Comparison of ENCODE assay signal across 15 cellular contexts in genomic region chr5:386432-387341, GRCh38. TPM values are rescaled to one million over a fixed set of nuclear protein-coding genes. Genes with fewer than 3 reads are reported as not detected.
DNase-seq lines count a peak whose midpoint lies in the region; ATAC-seq and TF ChIP-seq lines count a peak whose summit lies in the region.
"Had no signal": no experiment of that assay in that cellular context is flagged by ENCODE, and none has a peak within 500 bp of the region (broad histone marks: within the 10 kb centered on the region; RNA-seq: fewer than 3 reads in every experiment).

No MANE protein-coding gene starts in this region.

- WGBS in IMR-90 (ENCODE audit: extremely low coverage in 2 of 2, insufficient read length in 1 of 2), 2 experiments, result 74% methylated on average over 9 of the region's 18 CpGs; no CpG with 5 or more reads in 1 of the 2 experiments

- H3K4me2 ChIP-seq in IMR-90 (ENCODE audit: low read depth, low read length), result no peak overlapping the region

- no peak overlapping the region for H2AK9ac ChIP-seq in IMR-90 (replicated peaks; ENCODE audit: low read depth, low read length, poor library complexity)

- peaks cover 8% of the 10 kb centered on the region for H3K36me3 Mint-ChIP-seq in neural crest cell (ENCODE audit: low read depth)

- ATAC-seq in IMR-90 (ENCODE audit: low read depth), result peak; percentile 75
- ATAC-seq in HG02642 (IDR thresholded peaks at IDR 0.05; ENCODE audit: poor library complexity, unreplicated experiment), result no peak
- ATAC-seq in HG03571 (IDR thresholded peaks at IDR 0.05; ENCODE audit: unreplicated experiment), result no peak
- no peak for ATAC-seq in GM21360 (IDR thresholded peaks at IDR 0.05; ENCODE audit: unreplicated experiment)
- ATAC-seq in GM18873 (IDR thresholded peaks at IDR 0.05; ENCODE audit: low FRiP score, unreplicated experiment), result no peak
- ATAC-seq: natural killer cell had no signal

- H2BK120ac ChIP-seq in IMR-90 (ENCODE audit: low read depth, low read length), result peak overlapping the region; percentile 54

- TF ChIP-seq RAD21 in IMR-90 (IDR thresholded peaks at IDR 0.05; ENCODE audit: low read length), result no peak

- peaks cover 9% of the 10 kb centered on the region for H3K27me3 Mint-ChIP-seq in neural crest cell (ENCODE audit: low read depth)

- H2BK20ac ChIP-seq in IMR-90 (ENCODE audit: low read depth, low read length), result peak overlapping the region; percentile 75

- peak overlapping the region; percentile 22; the same call in 1 of the 2 replicates for H3K9ac ChIP-seq in IMR-90 (ENCODE audit: low read depth, low read length)

- H3K9me3 ChIP-seq in IMR-90 (ENCODE audit: control insufficient read depth, insufficient read depth, low read length), result peaks cover 2% of the 10 kb centered on the region

- H3K18ac ChIP-seq in IMR-90 (ENCODE audit: low read depth, low read length), result peak overlapping the region; percentile 47

- H3K4me1 Mint-ChIP-seq in neural crest cell, result peaks cover 9% of the 10 kb centered on the region

- CTCF ChIA-PET in IMR-90 (lab: Yijun Ruan, JAX), result no interaction called here

- no peak for TF ChIP-seq CTCF in IMR-90 (conservative IDR thresholded peaks at IDR 0.05; ENCODE audit: low read depth, low read length)
- TF ChIP-seq CTCF in choroid plexus epithelial cell (conservative IDR thresholded peaks at IDR 0.05; ENCODE audit: low read depth, low read length), result no peak
- TF ChIP-seq CTCF in neural crest cell (conservative IDR thresholded peaks at IDR 0.05), result no peak

- H3K4ac ChIP-seq in IMR-90 (ENCODE audit: low read depth, low read length), result peak overlapping the region; percentile 51

- H3K9me3 Mint-ChIP-seq in neural crest cell, result peaks cover 10% of the 10 kb centered on the region

- no peak overlapping the region for H3K4me3 Mint-ChIP-seq in neural crest cell
- H3K4me3 Mint-ChIP-seq: activated T-helper 1 cell treated with anti-CD3 and anti-CD28 coated beads, Interleukin-12 subunit alpha, Interleukin-12 subunit beta, Interleukin-2, Interleukin-4 antibody, amounts not matched to agents 30 ng/mL and 10 ng/mL and 1 ng/mL, durations not matched to agents 14 hours and 24 hours and 36 hours; brain; natural killer cell had no signal

- peaks cover 40% of the 10 kb centered on the region for H3K36me3 ChIP-seq in IMR-90 (ENCODE audit: control insufficient read depth, insufficient read depth, low read length)

- peak overlapping the region in 1 of 2 experiments; percentile 65; a peak in 3 of 4 replicates for H4K8ac ChIP-seq in IMR-90 (ENCODE audit: low read depth in 2 of 2, low read length in 2 of 2)

- peaks cover 11% of the 10 kb centered on the region for H3K9me1 ChIP-seq in IMR-90 (ENCODE audit: insufficient read depth, low read length)

- H3K4me3 ChIP-seq in IMR-90 (ENCODE audit: insufficient read depth, low read depth, low read length), result no peak overlapping the region
- H3K4me3 ChIP-seq in choroid plexus epithelial cell (ENCODE audit: low read depth, low read length), result no peak overlapping the region

- dilution Hi-C loops in IMR-90 (cut with HindIII; ENCODE audit: low sequenced_read_pairs, unreplicated experiment), result no loop called here

- H3K27ac Mint-ChIP-seq in neural crest cell (ENCODE audit: unreplicated experiment), result peak overlapping the region; percentile 28
- H3K27ac Mint-ChIP-seq: activated T-helper 1 cell treated with anti-CD3 and anti-CD28 coated beads, Interleukin-12 subunit alpha, Interleukin-12 subunit beta, Interleukin-2, Interleukin-4 antibody, amounts not matched to agents 30 ng/mL and 10 ng/mL and 1 ng/mL, durations not matched to agents 14 hours and 24 hours and 36 hours; brain; natural killer cell had no signal

- BruUV-seq in IMR-90 (replicated peaks; lab: Mats Ljungman, UMichigan), result no TSS peak

- H2BK15ac ChIP-seq in IMR-90 (ENCODE audit: low read depth, low read length), result 0 out of 3 replicates have a peak overlapping the region, but pooled peaks have one; percentile 14

- POLR2A ChIA-PET in IMR-90 (lab: Charles Lee; ENCODE audit: unreplicated experiment), result no interaction called here

- TF ChIP-seq POLR2A in IMR-90 (IDR thresholded peaks at IDR 0.05; ENCODE audit: low read depth, low read length), result no peak

- H3K56ac ChIP-seq in IMR-90 (ENCODE audit: extremely low read depth, insufficient read depth, low read length), result peak overlapping the region; percentile 16; the same call in 1 of the 2 replicates

- peaks cover 21 to 64% of the 10 kb centered on the region in 2 experiments; a peak in 3 of 4 replicates for H3K79me1 ChIP-seq in IMR-90 (ENCODE audit: low read depth in 1 of 2, low read length in 2 of 2)

- in situ Hi-C loops in IMR-90 (cut with MboI; ENCODE audit: low sequenced_read_pairs), result no loop called here

- DNase-seq in DMS79 treated with DMSO at 0.1 percent for 48 hours (lab: John Stamatoyannopoulos, UW) (peak; percentile 22), IMR-90 (peak; percentile 76), choroid plexus epithelial cell (ENCODE audit: low read depth) (peak; percentile 44), neural crest cell (ENCODE audit: low read depth, low spot score) (no peak)
- DNase-seq: erythroblast; natural killer cell; NCI-H1417; OCI-M1; stimulated activated CD4-positive, alpha-beta T cell treated with anti-CD3 and anti-CD28 coated beads, Interleukin-12 subunit alpha, Interleukin-12 subunit beta, amount 100 ng/mL, for 4 hours had no signal

- H3K27ac ChIP-seq in IMR-90 (ENCODE audit: insufficient read depth, low read length), result peak overlapping the region; percentile 24; the same call in 1 of the 2 replicates

- H4K91ac ChIP-seq in IMR-90 (ENCODE audit: insufficient read depth, low read depth, low read length), result peak overlapping the region; percentile 37

- intact Hi-C loops in IMR-90 (cut with micrococcal nuclease), result no loop called here

- H4K20me1 ChIP-seq in IMR-90 (ENCODE audit: insufficient read depth, low read length), result no peaks in the 10 kb centered on the region; the same call in 1 of the 2 replicates

- H2AFZ ChIP-seq in IMR-90 (replicated peaks; ENCODE audit: low read length, poor library complexity), result no peak overlapping the region

- peak overlapping the region; percentile 61; the same call in 1 of the 2 replicates for H3K14ac ChIP-seq in IMR-90 (replicated peaks; ENCODE audit: low read depth, low read length)

- H3K4me1 ChIP-seq in IMR-90 (ENCODE audit: control insufficient read depth, insufficient read depth, low read length), result peaks cover 7% of the 10 kb centered on the region

- peak overlapping the region; percentile 36; the same call in 1 of the 2 replicates for H3K23ac ChIP-seq in IMR-90 (ENCODE audit: low read depth, low read length)

- peak overlapping the region; percentile 79 for H2BK5ac ChIP-seq in IMR-90 (ENCODE audit: low read depth, low read length, poor library complexity, severe bottlenecking)

- H3K27me3 ChIP-seq in IMR-90 (ENCODE audit: control insufficient read depth, insufficient read depth, low read length), result no peaks in the 10 kb centered on the region

- H4K5ac ChIP-seq in IMR-90 (ENCODE audit: low read depth, low read length), result peak overlapping the region; percentile 59

- peak overlapping the region; percentile 69 for H2AK5ac ChIP-seq in IMR-90 (ENCODE audit: low read depth, low read length)

TF ChIP-seq in IMR-90, 13 proteins besides CTCF, POLR2A, EP300 and RAD21:
- no peak for TF ChIP-seq FOS (IDR thresholded peaks at IDR 0.05; ENCODE audit: low read depth, low read length)
- TF ChIP-seq, protein P1, sequence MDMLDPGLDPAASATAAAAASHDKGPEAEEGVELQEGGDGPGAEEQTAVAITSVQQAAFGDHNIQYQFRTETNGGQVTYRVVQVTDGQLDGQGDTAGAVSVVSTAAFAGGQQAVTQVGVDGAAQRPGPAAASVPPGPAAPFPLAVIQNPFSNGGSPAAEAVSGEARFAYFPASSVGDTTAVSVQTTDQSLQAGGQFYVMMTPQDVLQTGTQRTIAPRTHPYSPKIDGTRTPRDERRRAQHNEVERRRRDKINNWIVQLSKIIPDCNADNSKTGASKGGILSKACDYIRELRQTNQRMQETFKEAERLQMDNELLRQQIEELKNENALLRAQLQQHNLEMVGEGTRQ (IDR thresholded peaks at IDR 0.05; ENCODE audit: low read depth, low read length), result no peak
- peak; percentile 69 for TF ChIP-seq CEBPB (IDR thresholded peaks at IDR 0.05; ENCODE audit: low read depth, low read length)
- no peak for TF ChIP-seq SMC3 (IDR thresholded peaks at IDR 0.05; ENCODE audit: low read depth, low read length)

RNA-seq across cellular contexts. Expression of gene EXOC3, which starts 56.3 kb away (rescaled TPM):
- total RNA-seq in IMR-90 (2012; rRNA removed) (47.5 and 50.8 TPM in 2 replicates), neural crest cell (56.0 and 61.3 TPM in 2 replicates)
- polyA plus RNA-seq in IMR-90 (2012; rRNA removed), result 34.0 and 35.1 TPM in 2 replicates
- polyA plus RNA-seq in IMR-90 (2012; cell fraction: cytosol; rRNA removed), result 15.1 and 18.7 TPM in 2 replicates
- 108 and 144 TPM in 2 replicates for polyA plus RNA-seq in IMR-90 (2012; cell fraction: nucleus; rRNA removed; ENCODE audit: low replicate concordance)
